ENCODE assay signal across 23 cellular contexts in the genomic region with DNA sequence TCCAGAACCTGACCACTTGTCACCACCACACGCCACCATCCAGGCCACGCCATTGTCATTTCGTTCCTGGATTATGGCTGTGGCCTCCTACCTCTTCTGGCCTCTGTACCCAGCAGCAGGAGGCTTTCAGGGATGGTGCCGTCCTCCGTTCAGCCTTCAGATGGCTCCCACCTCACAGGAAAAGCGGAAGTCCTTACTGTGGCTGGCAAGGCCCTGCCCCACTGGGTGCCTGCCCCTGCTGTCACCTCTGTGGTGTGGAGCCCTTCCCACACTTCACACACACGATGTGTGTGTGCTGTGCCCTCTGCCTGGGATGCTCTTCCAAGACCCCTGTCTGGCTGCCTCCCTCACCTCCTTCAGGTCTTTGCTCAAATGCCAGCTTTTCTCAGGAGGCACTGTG.
"Had no signal": no experiment of that assay in that cellular context is flagged by ENCODE, and none has a peak within 500 bp of the region (broad histone marks: within the 10 kb centered on the region; RNA-seq: fewer than 3 reads in every experiment).

No MANE protein-coding gene starts in this region.

- ATAC-seq: left cardiac atrium; left lobe of liver; left ventricle myocardium superior; mucosa of descending colon; naive thymus-derived CD4-positive, alpha-beta T cell; stimulated activated naive B cell treated with anti-CD40 and anti-IgM and Interleukin-4, amounts not matched to agents 10 μg/mL and 1 μg/mL and 100 μg/mL, for 72 hours; stimulated activated naive CD8-positive, alpha-beta T cell treated with anti-CD3 and anti-CD28 coated beads, Interleukin-15, Interleukin-2, amounts not matched to agents 100 U/mL and 50 U/mL, for 24 hours had no signal

- H3K9me3 Mint-ChIP-seq: memory B cell; naive thymus-derived CD4-positive, alpha-beta T cell; natural killer cell treated with Interleukin-12 subunit alpha and Interleukin-12 subunit beta and Interleukin-15 and Interleukin-18, amount 100 ng/mL, for 72 hours; neural crest cell; stimulated activated naive B cell treated with anti-CD40 and anti-IgM and Interleukin-4, amounts not matched to agents 10 μg/mL and 1 μg/mL and 100 μg/mL, for 72 hours had no signal

- H3K4me1 Mint-ChIP-seq: memory B cell had no signal

- DNase-seq: hippocampal formation; kidney glomerular epithelial cell; left cardiac atrium; left ventricle myocardium superior; midbrain; mucosa of descending colon; naive thymus-derived CD4-positive, alpha-beta T cell; occipital lobe; right lobe of liver; stimulated activated CD4-positive, alpha-beta T cell treated with anti-CD3 and anti-CD28 coated beads, Interleukin-2, amount 100 ng/mL, for 24 hours; stimulated activated CD4-positive, alpha-beta T cell treated with anti-CD3 and anti-CD28 coated beads, Interleukin-4, amount 100 ng/mL, for 1 hour; stimulated activated naive B cell treated with anti-CD40 and anti-IgM and Interleukin-4, amounts not matched to agents 10 μg/mL and 1 μg/mL and 100 μg/mL, for 72 hours; stimulated activated naive CD8-positive, alpha-beta T cell treated with anti-CD3 and anti-CD28 coated beads, Interleukin-15, Interleukin-2, amounts not matched to agents 100 U/mL and 50 U/mL, for 24 hours; stomach; testis; tibial artery; trophoblast cell; uterus had no signal

- H3K27ac Mint-ChIP-seq: memory B cell; naive thymus-derived CD4-positive, alpha-beta T cell; natural killer cell treated with Interleukin-12 subunit alpha and Interleukin-12 subunit beta and Interleukin-15 and Interleukin-18, amount 100 ng/mL, for 72 hours; stimulated activated naive B cell treated with anti-CD40 and anti-IgM and Interleukin-4, amounts not matched to agents 10 μg/mL and 1 μg/mL and 100 μg/mL, for 72 hours had no signal

- H3K36me3 Mint-ChIP-seq: natural killer cell treated with Interleukin-12 subunit alpha and Interleukin-12 subunit beta and Interleukin-15 and Interleukin-18, amount 100 ng/mL, for 72 hours had no signal

- H3K27me3 Mint-ChIP-seq: memory B cell; naive thymus-derived CD4-positive, alpha-beta T cell; natural killer cell treated with Interleukin-12 subunit alpha and Interleukin-12 subunit beta and Interleukin-15 and Interleukin-18, amount 100 ng/mL, for 72 hours; stimulated activated naive B cell treated with anti-CD40 and anti-IgM and Interleukin-4, amounts not matched to agents 10 μg/mL and 1 μg/mL and 100 μg/mL, for 72 hours had no signal

- FAIRE-seq: keratinocyte had no signal

- H3K4me3 Mint-ChIP-seq: memory B cell; naive thymus-derived CD4-positive, alpha-beta T cell; natural killer cell treated with Interleukin-12 subunit alpha and Interleukin-12 subunit beta and Interleukin-15 and Interleukin-18, amount 100 ng/mL, for 72 hours; neural crest cell; stimulated activated naive B cell treated with anti-CD40 and anti-IgM and Interleukin-4, amounts not matched to agents 10 μg/mL and 1 μg/mL and 100 μg/mL, for 72 hours had no signal
